ENCODE assay signal across 8 cellular contexts in the genomic region with DNA sequence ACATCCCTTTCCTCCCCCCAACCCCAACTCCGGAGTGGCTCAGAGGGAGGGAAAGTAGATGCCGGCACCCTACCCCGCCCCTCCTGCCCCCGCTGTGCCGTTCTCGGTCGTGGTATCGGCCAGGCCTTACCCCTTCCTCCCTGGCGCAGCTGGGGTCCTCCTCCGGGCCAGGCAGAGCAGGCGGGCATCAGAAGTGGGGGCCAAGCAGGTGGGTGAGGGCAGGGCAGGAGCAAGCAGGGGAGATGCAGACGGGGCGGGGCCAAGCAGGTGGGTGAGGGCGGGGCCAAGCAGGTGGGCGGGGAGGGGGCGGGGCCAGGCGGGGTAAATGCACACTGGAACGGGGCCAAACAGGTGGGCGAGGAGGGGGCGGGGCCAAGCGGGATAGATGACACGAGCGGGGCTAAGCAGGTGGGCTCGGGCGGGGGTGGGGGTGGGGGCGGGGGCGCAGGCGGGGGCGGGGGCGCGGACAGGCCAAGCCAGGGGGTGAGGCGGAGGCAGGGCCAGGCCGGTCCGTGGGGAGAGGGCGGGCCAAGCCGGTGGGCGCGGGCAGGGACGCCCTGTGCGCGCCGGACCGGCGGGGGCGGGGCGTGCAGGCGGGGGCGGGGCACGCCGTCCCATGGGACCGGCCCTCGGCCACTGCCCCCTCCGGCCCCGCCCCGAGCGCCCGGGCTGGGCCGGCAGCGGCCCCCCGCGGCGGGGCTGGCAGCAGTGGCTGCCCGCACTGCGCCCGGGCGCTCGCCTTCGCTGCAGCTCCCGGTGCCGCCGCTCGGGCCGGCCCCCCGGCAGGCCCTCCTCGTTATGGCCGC. TPM values are rescaled to one million over a fixed set of nuclear protein-coding genes. Genes with fewer than 3 reads are reported as not detected.
DNase-seq lines count a peak whose midpoint lies in the region; TF ChIP-seq lines count a peak whose summit lies in the region.

A gene with protein sequence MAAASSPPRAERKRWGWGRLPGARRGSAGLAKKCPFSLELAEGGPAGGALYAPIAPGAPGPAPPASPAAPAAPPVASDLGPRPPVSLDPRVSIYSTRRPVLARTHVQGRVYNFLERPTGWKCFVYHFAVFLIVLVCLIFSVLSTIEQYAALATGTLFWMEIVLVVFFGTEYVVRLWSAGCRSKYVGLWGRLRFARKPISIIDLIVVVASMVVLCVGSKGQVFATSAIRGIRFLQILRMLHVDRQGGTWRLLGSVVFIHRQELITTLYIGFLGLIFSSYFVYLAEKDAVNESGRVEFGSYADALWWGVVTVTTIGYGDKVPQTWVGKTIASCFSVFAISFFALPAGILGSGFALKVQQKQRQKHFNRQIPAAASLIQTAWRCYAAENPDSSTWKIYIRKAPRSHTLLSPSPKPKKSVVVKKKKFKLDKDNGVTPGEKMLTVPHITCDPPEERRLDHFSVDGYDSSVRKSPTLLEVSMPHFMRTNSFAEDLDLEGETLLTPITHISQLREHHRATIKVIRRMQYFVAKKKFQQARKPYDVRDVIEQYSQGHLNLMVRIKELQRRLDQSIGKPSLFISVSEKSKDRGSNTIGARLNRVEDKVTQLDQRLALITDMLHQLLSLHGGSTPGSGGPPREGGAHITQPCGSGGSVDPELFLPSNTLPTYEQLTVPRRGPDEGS (plus strand): TSS at position 708 of the 806 bp plus-strand sequence. CDS start 91 bp downstream, at position 799.
A gene with protein sequence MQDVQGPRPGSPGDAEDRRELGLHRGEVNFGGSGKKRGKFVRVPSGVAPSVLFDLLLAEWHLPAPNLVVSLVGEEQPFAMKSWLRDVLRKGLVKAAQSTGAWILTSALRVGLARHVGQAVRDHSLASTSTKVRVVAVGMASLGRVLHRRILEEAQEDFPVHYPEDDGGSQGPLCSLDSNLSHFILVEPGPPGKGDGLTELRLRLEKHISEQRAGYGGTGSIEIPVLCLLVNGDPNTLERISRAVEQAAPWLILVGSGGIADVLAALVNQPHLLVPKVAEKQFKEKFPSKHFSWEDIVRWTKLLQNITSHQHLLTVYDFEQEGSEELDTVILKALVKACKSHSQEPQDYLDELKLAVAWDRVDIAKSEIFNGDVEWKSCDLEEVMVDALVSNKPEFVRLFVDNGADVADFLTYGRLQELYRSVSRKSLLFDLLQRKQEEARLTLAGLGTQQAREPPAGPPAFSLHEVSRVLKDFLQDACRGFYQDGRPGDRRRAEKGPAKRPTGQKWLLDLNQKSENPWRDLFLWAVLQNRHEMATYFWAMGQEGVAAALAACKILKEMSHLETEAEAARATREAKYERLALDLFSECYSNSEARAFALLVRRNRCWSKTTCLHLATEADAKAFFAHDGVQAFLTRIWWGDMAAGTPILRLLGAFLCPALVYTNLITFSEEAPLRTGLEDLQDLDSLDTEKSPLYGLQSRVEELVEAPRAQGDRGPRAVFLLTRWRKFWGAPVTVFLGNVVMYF (N-terminal part only) (minus strand): TSS at position 214 of the 806 bp plus-strand sequence. CDS start 21,478 bp downstream, outside the sequence.

- H3K36me3 ChIP-seq in endodermal cell (ENCODE audit: control insufficient read depth, insufficient read depth, low read length) (no peaks in the 10 kb centered on the region), neural progenitor cell (no peaks in the 10 kb centered on the region), subcutaneous abdominal adipose tissue (ENCODE audit: control insufficient read depth in 5 of 5, insufficient read depth in 5 of 5, low read length in 5 of 5) (no peaks in the 10 kb centered on the region)

- H3K27me3 ChIP-seq in endodermal cell (ENCODE audit: control insufficient read depth, insufficient read depth, low read length, poor library complexity, severe bottlenecking) (peaks cover 92% of the 10 kb centered on the region), neural progenitor cell (peaks cover 98% of the 10 kb centered on the region), subcutaneous abdominal adipose tissue (ENCODE audit: control insufficient read depth in 5 of 5, insufficient read depth in 4 of 5, low read length in 5 of 5) (peaks cover 11 to 35% (median 20%) of the 10 kb centered on the region in 5 donors)

- H4K20me1 ChIP-seq in neural progenitor cell (ENCODE audit: low read depth), result no peaks in the 10 kb centered on the region

- H3K4me2 ChIP-seq in neural progenitor cell, result peak within 1 kb of the TSS; percentile 70

- H3K27me3 Mint-ChIP-seq in endodermal cell (ENCODE audit: insufficient read depth) (peaks cover 88% of the 10 kb centered on the region), neural progenitor cell (ENCODE audit: insufficient read depth, low read depth) (peaks cover 49% of the 10 kb centered on the region)

- TF ChIP-seq CTCF in endodermal cell (conservative IDR thresholded peaks at IDR 0.05) (no peak), neural progenitor cell (IDR thresholded peaks at IDR 0.05) (no peak)

- H3K9ac ChIP-seq in endodermal cell (ENCODE audit: extremely low read depth, low read length, poor library complexity, severe bottlenecking) (no peak within 1 kb of the TSS), neural progenitor cell (no peak within 1 kb of the TSS), subcutaneous abdominal adipose tissue (ENCODE audit: low read length in 5 of 5) (peak within 1 kb of the TSS in 1 of 5 donors; percentile 23)

- H3K36me3 Mint-ChIP-seq in endodermal cell (ENCODE audit: low read depth) (no peaks in the 10 kb centered on the region), neural progenitor cell (no peaks in the 10 kb centered on the region)

- H3K79me2 ChIP-seq in neural progenitor cell (ENCODE audit: low read depth), result no peaks in the 10 kb centered on the region

- no peaks in the 10 kb centered on the region for H3K4me1 Mint-ChIP-seq in endodermal cell
- no peaks in the 10 kb centered on the region for H3K4me1 Mint-ChIP-seq in neural progenitor cell

- peaks cover 9% of the 10 kb centered on the region for H3K9me3 ChIP-seq in endodermal cell (ENCODE audit: control insufficient read depth, low read length)
- H3K9me3 ChIP-seq in neural progenitor cell (ENCODE audit: low read depth), result no peaks in the 10 kb centered on the region
- peaks cover 0 to 5% (median 4%) of the 10 kb centered on the region in 5 donors for H3K9me3 ChIP-seq in subcutaneous abdominal adipose tissue (ENCODE audit: control insufficient read depth in 5 of 5, low read length in 5 of 5)

- H3K9me3 Mint-ChIP-seq in endodermal cell (peaks cover 4% of the 10 kb centered on the region), neural progenitor cell (peaks cover 10% of the 10 kb centered on the region)

- no peak within 1 kb of the TSS for H3K27ac Mint-ChIP-seq in endodermal cell
- H3K27ac Mint-ChIP-seq in neural progenitor cell, result no peak within 1 kb of the TSS

- H3F3A ChIP-seq in neural progenitor cell (ENCODE audit: low read depth), result no peaks in the 10 kb centered on the region

- H3K27ac ChIP-seq in endodermal cell (ENCODE audit: low read depth, low read length) (no peak within 1 kb of the TSS), neural progenitor cell (no peak within 1 kb of the TSS), subcutaneous abdominal adipose tissue (ENCODE audit: low read depth, low read length) (no peak within 1 kb of the TSS)

- H3K4me1 ChIP-seq in endodermal cell (ENCODE audit: control insufficient read depth, insufficient read depth, low read length) (no peaks in the 10 kb centered on the region), neural progenitor cell (no peaks in the 10 kb centered on the region), subcutaneous abdominal adipose tissue (ENCODE audit: control insufficient read depth in 5 of 5, insufficient read depth in 5 of 5, low read length in 5 of 5) (peaks cover 0 to 39% (median 24%) of the 10 kb centered on the region in 5 donors)

- H3K4me3 ChIP-seq in endodermal cell (ENCODE audit: low read length) (no peak within 1 kb of the TSS), neural progenitor cell (peak within 1 kb of the TSS; percentile 43), subcutaneous abdominal adipose tissue (ENCODE audit: low read depth in 1 of 5, low read length in 5 of 5) (peak within 1 kb of the TSS in 4 of 5 donors; percentile 33 to 64 (median 59))

- WGBS in endodermal cell (ENCODE audit: insufficient coverage in 1 of 2, insufficient read length in 1 of 2), 2 experiments, result 0 to 1% methylated on average over 1 to 65 of the region's 76 CpGs

- H3K4me3 Mint-ChIP-seq in endodermal cell (peak within 1 kb of the TSS; percentile 57), neural progenitor cell (peak within 1 kb of the TSS; percentile 71)

- DNase-seq in CD1c-positive myeloid dendritic cell (ENCODE audit: extremely low spot score), result peak; percentile 83
- peak; percentile 48 for DNase-seq in NCI-H1092 (lab: John Stamatoyannopoulos, UW)
- DNase-seq in activated CD8-positive, alpha-beta memory T cell treated with anti-CD3 and anti-CD28 coated beads for 1 hour (ENCODE audit: extremely low read depth in 1 of 2, low read depth in 1 of 2), result peak; percentile 39 to 65
- DNase-seq in endodermal cell, result peak; percentile 93
- DNase-seq in neural progenitor cell (ENCODE audit: low spot score), result peak; percentile 89
- DNase-seq in SHP77 (lab: John Stamatoyannopoulos, UW), result no peak
- no peak for DNase-seq in cortex of kidney (lab: John Stamatoyannopoulos, UW)

- H2AFZ ChIP-seq in neural progenitor cell (replicated peaks), result no peak within 1 kb of the TSS

RNA-seq across cellular contexts. Expression of the first gene that starts in this region (rescaled TPM):
- total RNA-seq in endodermal cell, result 1 to 10 TPM; 1.8 to 3.5 TPM
- 1.0 TPM for polyA plus RNA-seq in endodermal cell (2013, experiment 1 of 2)
- 0.46 TPM for polyA plus RNA-seq in endodermal cell (2013, experiment 2 of 2)
- 0.11 and 0.99 TPM in 2 replicates for total RNA-seq in neural progenitor cell (ENCODE audit: low replicate concordance)

RNA-seq across cellular contexts. Expression of the second gene that starts in this region (rescaled TPM):
- total RNA-seq in endodermal cell (under 1 TPM; 0.11 TPM), neural progenitor cell (ENCODE audit: low replicate concordance) (0.34 TPM in 1 of 2 replicates, not detected in the other)
- polyA plus RNA-seq in endodermal cell (2013, experiment 1 of 2), result 0.18 TPM
- 0.08 TPM for polyA plus RNA-seq in endodermal cell (2013, experiment 2 of 2)

Comparison
In these comparisons a context has a peak if more than half of its experiments do, and no peak if none do; other contexts are left out.
1. Peak in DNase-seq, H3K4me3 ChIP-seq and H3K4me2 ChIP-seq in neural progenitor cell; RNA of the genes that start here not detected or under 1 TPM.
2. DNase-seq: peak in CD1c-positive myeloid dendritic cell (single experiment), NCI-H1092 (single experiment), activated CD8-positive, alpha-beta memory T cell treated with anti-CD3 and anti-CD28 coated beads for 1 hour (2 of 2) and endodermal cell (single experiment); none in SHP77 (0 of 2) and cortex of kidney (single experiment).